ENCODE assay signal across 8 cellular contexts in genomic region chr9:126956929-126957686, GRCh38. TPM values are rescaled to one million over a fixed set of nuclear protein-coding genes. Genes with fewer than 3 reads are reported as not detected.
DNase-seq lines count a peak whose midpoint lies in the region; ATAC-seq, FAIRE-seq and TF ChIP-seq lines count a peak whose summit lies in the region.

No MANE protein-coding gene starts in this region.

- intact Hi-C loops in kidney (cut with DNase I) = no loop called here

- no peak for TF ChIP-seq CTCF in kidney (IDR thresholded peaks at IDR 0.05; ENCODE audit: borderline replicate concordance, extremely low read depth, insufficient read depth)

- no peak overlapping the region for H3K4me3 ChIP-seq in kidney (ENCODE audit: low read length in 2 of 2)

- H3K36me3 ChIP-seq in kidney (ENCODE audit: control insufficient read depth in 1 of 2, insufficient read depth in 2 of 2, low read length in 2 of 2) = no peaks in the 10 kb centered on the region

- H3K9ac ChIP-seq in kidney (ENCODE audit: low read length in 2 of 2) = no peak overlapping the region

- H3K9me3 ChIP-seq in kidney (ENCODE audit: control insufficient read depth in 1 of 2, low read length in 2 of 2) = no peaks in the 10 kb centered on the region

- DNase-seq in DMS79 treated with DMSO at 0.1 percent for 48 hours (lab: John Stamatoyannopoulos, UW) (peak; percentile 42), NCI-H69 (lab: John Stamatoyannopoulos, UW) (peak; percentile 66), epithelial cell of prostate (ENCODE audit: low read depth, low spot score) (peak; percentile 48), non-pigmented ciliary epithelial cell (ENCODE audit: low read depth) (peak; percentile 40), kidney (no peak), cortex of kidney (lab: John Stamatoyannopoulos, UW) (no peak)

- ATAC-seq in GM19463 (IDR thresholded peaks at IDR 0.05; ENCODE audit: unreplicated experiment) (no peak), GM21737 (IDR thresholded peaks at IDR 0.05; ENCODE audit: unreplicated experiment) (no peak)

- FAIRE-seq in kidney (lab: Jason Lieb, UNC) = no peak

- H3K27ac ChIP-seq in epithelial cell of prostate (peak overlapping the region; percentile 68), kidney (ENCODE audit: low read depth in 2 of 2, low read length in 2 of 2) (peak overlapping the region in 1 of 2 donors; percentile 34)

- H3K4me1 ChIP-seq in kidney (ENCODE audit: control insufficient read depth in 1 of 2, insufficient read depth in 1 of 2, low read depth in 1 of 2, low read length in 2 of 2) = peaks cover 6 to 15% of the 10 kb centered on the region in 2 donors

RNA-seq across cellular contexts. Expression of gene RALGPS1, which starts 42.5 kb away (rescaled TPM):
- 25.2 TPM for total RNA-seq in kidney
- 9.4 TPM for polyA plus RNA-seq in kidney (ENCODE audit: insufficient read depth, low read depth, low replicate concordance)

Comparison
In these comparisons a context has a peak if more than half of its experiments do, and no peak if none do; other contexts are left out.
1. DNase-seq: peak in DMS79 treated with DMSO at 0.1 percent for 48 hours (single experiment), NCI-H69 (single experiment), epithelial cell of prostate (single experiment) and non-pigmented ciliary epithelial cell (single experiment); none in kidney (single experiment) and cortex of kidney (single experiment).